ENCODE assay signal across 16 cellular contexts in genomic region chr13:37225414-37226047, GRCh38.
DNase-seq lines count a peak whose midpoint lies in the region.
"Had no signal": no experiment of that assay in that cellular context is flagged by ENCODE, and none has a peak within 500 bp of the region (broad histone marks: within the 10 kb centered on the region; RNA-seq: fewer than 3 reads in every experiment).

No MANE protein-coding gene starts in this region.

- H3K9me3 ChIP-seq in skeletal muscle satellite cell (replicated peaks; ENCODE audit: low read length) (no peaks in the 10 kb centered on the region), SJCRH30 (replicated peaks) (no peaks in the 10 kb centered on the region)
- H3K9me3 ChIP-seq: stomach had no signal

- DNase-seq in EL (peak; percentile 42), amniotic stem cell (lab: John Stamatoyannopoulos, UW) (peak; percentile 34), fibroblast of the conjunctiva (ENCODE audit: low read depth) (peak; percentile 12), T-helper 1 cell (no peak), DMS153 treated with DMSO at 0.1 percent for 48 hours (lab: John Stamatoyannopoulos, UW; ENCODE audit: unreplicated experiment) (no peak), SJCRH30 (no peak), HUDEP-2 (lab: John Stamatoyannopoulos, UW; ENCODE audit: unreplicated experiment in 76 of 76) (no peak)
- DNase-seq: activated CD4-positive, CD25-positive, alpha-beta regulatory T cell treated with anti-CD3 and anti-CD28 coated beads, Interleukin-2, amount 50 U/mL, for 72 hours; activated naive CD4-positive, alpha-beta T cell; DMS79; NCI-H2029; NCI-H526 treated with DMSO at 0.1 percent for 48 hours; spleen; stomach had no signal

- H3K4me1 ChIP-seq in skeletal muscle satellite cell (ENCODE audit: control insufficient read depth, insufficient read depth, low read length) (peaks cover 23% of the 10 kb centered on the region), SJCRH30 (no peaks in the 10 kb centered on the region)
- H3K4me1 ChIP-seq: spleen, stomach had no signal

- H3K4me3 ChIP-seq in skeletal muscle satellite cell (ENCODE audit: low read length): no peak overlapping the region
- no peak overlapping the region for H3K4me3 ChIP-seq in SJCRH30
- H3K4me3 ChIP-seq: GM12878, spleen, stomach had no signal

- H3K36me3 ChIP-seq in skeletal muscle satellite cell (ENCODE audit: insufficient read depth, low read length) (no peaks in the 10 kb centered on the region), SJCRH30 (no peaks in the 10 kb centered on the region)
- H3K36me3 ChIP-seq: spleen, stomach had no signal

- H3K27me3 ChIP-seq in skeletal muscle satellite cell (ENCODE audit: control insufficient read depth, insufficient read depth, low read length): no peaks in the 10 kb centered on the region
- H3K27me3 ChIP-seq in SJCRH30: no peaks in the 10 kb centered on the region
- H3K27me3 ChIP-seq: spleen, stomach had no signal

- no peak overlapping the region for H3K27ac ChIP-seq in SJCRH30
- H3K27ac ChIP-seq: spleen, stomach had no signal

- H3K4me2 ChIP-seq in skeletal muscle satellite cell (ENCODE audit: low read length): peak overlapping the region; percentile 37

- no peak overlapping the region for H3K9ac ChIP-seq in skeletal muscle satellite cell (ENCODE audit: low read depth, low read length)

Comparison
In these comparisons a context has a peak if more than half of its experiments do, and no peak if none do; other contexts are left out.
1. DNase-seq: peak in EL (single experiment), amniotic stem cell (single experiment) and fibroblast of the conjunctiva (single experiment); none in T-helper 1 cell (0 of 5), DMS153 treated with DMSO at 0.1 percent for 48 hours (single experiment), SJCRH30 (0 of 2) and HUDEP-2 (0 of 76).